Comparison of ENCODE assay signal across 7 cellular contexts in the genomic region with DNA sequence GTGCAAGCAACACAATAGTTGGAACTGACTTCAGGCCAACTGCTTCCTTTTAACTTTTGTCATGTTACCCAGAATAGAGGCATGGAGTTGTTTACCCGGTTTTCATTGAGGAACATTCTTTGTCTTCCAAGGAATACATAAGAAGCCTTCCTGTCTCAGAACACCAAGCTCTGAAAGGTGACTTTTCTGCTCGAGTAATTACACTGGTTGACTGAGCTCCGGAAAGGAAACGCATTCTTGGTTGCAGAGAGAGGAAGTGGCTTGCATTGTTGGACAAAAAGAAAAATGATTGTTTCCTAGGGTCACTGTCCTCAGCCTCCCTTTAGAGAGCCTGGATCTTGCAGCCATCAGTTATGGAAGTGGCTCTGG. TPM values are rescaled to one million over a fixed set of nuclear protein-coding genes. Genes with fewer than 3 reads are reported as not detected.
A peak's percentile ranks its signal among the peaks of the same experiment; 100 is the strongest.
DNase-seq lines count a peak whose midpoint lies in the region; ATAC-seq and TF ChIP-seq lines count a peak whose summit lies in the region.

No MANE protein-coding gene starts in this region.

- TF ChIP-seq CTCF in activated CD8-positive, alpha-beta T cell treated with anti-CD3 and anti-CD28 coated beads for 36 hours (IDR thresholded peaks at IDR 0.05), result no peak

- peaks cover 11% of the 10 kb centered on the region for H3K36me3 Mint-ChIP-seq in activated CD8-positive, alpha-beta T cell treated with anti-CD3 and anti-CD28 coated beads for 36 hours (ENCODE audit: low read depth)
- H3K36me3 Mint-ChIP-seq in immature natural killer cell, result no peaks in the 10 kb centered on the region

- intact Hi-C loops in activated CD8-positive, alpha-beta T cell treated with anti-CD3 and anti-CD28 coated beads for 36 hours (cut with micrococcal nuclease), result no loop called here

- H3K9ac ChIP-seq in HUES48 (ENCODE audit: low read depth, low read length) (no peak overlapping the region), subcutaneous abdominal adipose tissue (ENCODE audit: low read length in 5 of 5) (no peak overlapping the region)

- H3K9me3 ChIP-seq in HUES48 (ENCODE audit: control insufficient read depth, insufficient read depth, low read length) (no peaks in the 10 kb centered on the region), subcutaneous abdominal adipose tissue (ENCODE audit: control insufficient read depth in 5 of 5, low read length in 5 of 5) (no peaks in the 10 kb centered on the region)

- no peak overlapping the region for H3K4me3 Mint-ChIP-seq in activated CD8-positive, alpha-beta T cell treated with anti-CD3 and anti-CD28 coated beads for 36 hours
- peak overlapping the region in 4 of 5 donors; percentile 12 to 55 (median 39) for H3K4me3 Mint-ChIP-seq in immature natural killer cell

- no peaks in the 10 kb centered on the region for H3K9me3 Mint-ChIP-seq in activated CD8-positive, alpha-beta T cell treated with anti-CD3 and anti-CD28 coated beads for 36 hours
- no peaks in the 10 kb centered on the region for H3K9me3 Mint-ChIP-seq in immature natural killer cell

- peak overlapping the region; percentile 55 for H3K27ac Mint-ChIP-seq in activated CD8-positive, alpha-beta T cell treated with anti-CD3 and anti-CD28 coated beads for 36 hours
- H3K27ac Mint-ChIP-seq in immature natural killer cell, result peak overlapping the region in 5 of 6 donors; percentile 22 to 87 (median 75)

- H3K36me3 ChIP-seq in HUES48 (ENCODE audit: control insufficient read depth, insufficient read depth, low read length), result no peaks in the 10 kb centered on the region
- H3K36me3 ChIP-seq in subcutaneous abdominal adipose tissue (ENCODE audit: control insufficient read depth in 5 of 5, insufficient read depth in 5 of 5, low read length in 5 of 5), result no peaks in the 10 kb centered on the region

- H3K27ac ChIP-seq in HUES48 (ENCODE audit: low read depth, low read length) (peak overlapping the region; percentile 40), subcutaneous abdominal adipose tissue (ENCODE audit: low read depth, low read length) (peak overlapping the region; percentile 57)

- H3K4me3 ChIP-seq in HUES48 (ENCODE audit: low read depth, low read length) (no peak overlapping the region), subcutaneous abdominal adipose tissue (ENCODE audit: low read depth in 1 of 5, low read length in 5 of 5) (no peak overlapping the region)

- ATAC-seq in activated CD8-positive, alpha-beta T cell treated with anti-CD3 and anti-CD28 coated beads for 36 hours, result no peak
- ATAC-seq in HG03565 (IDR thresholded peaks at IDR 0.05; ENCODE audit: unreplicated experiment), result no peak

- no peaks in the 10 kb centered on the region for H3K27me3 Mint-ChIP-seq in activated CD8-positive, alpha-beta T cell treated with anti-CD3 and anti-CD28 coated beads for 36 hours
- H3K27me3 Mint-ChIP-seq in immature natural killer cell (ENCODE audit: low read depth in 3 of 3), result peaks cover 2 to 8% (median 3%) of the 10 kb centered on the region in 3 donors

- H3K4me1 ChIP-seq in HUES48 (ENCODE audit: control insufficient read depth, insufficient read depth, low read length) (peaks cover 31% of the 10 kb centered on the region), subcutaneous abdominal adipose tissue (ENCODE audit: control insufficient read depth in 5 of 5, insufficient read depth in 5 of 5, low read length in 5 of 5) (peaks cover 2 to 44% (median 16%) of the 10 kb centered on the region in 5 donors)

- H3K4me1 Mint-ChIP-seq in activated CD8-positive, alpha-beta T cell treated with anti-CD3 and anti-CD28 coated beads for 36 hours (ENCODE audit: low read depth), result peaks cover 43% of the 10 kb centered on the region
- H3K4me1 Mint-ChIP-seq in immature natural killer cell, result peaks cover 20 to 23% of the 10 kb centered on the region in 2 donors

- no peak for DNase-seq in activated CD8-positive, alpha-beta T cell treated with anti-CD3 and anti-CD28 coated beads for 36 hours
- DNase-seq in immature natural killer cell, result no peak
- DNase-seq in NCI-H146 treated with DMSO at 0.1 percent for 48 hours (lab: John Stamatoyannopoulos, UW; ENCODE audit: unreplicated experiment), result no peak
- DNase-seq in activated CD4-positive, CD25-positive, alpha-beta regulatory T cell treated with anti-CD3 and anti-CD28 coated beads, Interleukin-2, amount 50 U/mL, for 72 hours, result no peak

- CTCF ChIA-PET in activated CD8-positive, alpha-beta T cell treated with anti-CD3 and anti-CD28 coated beads for 36 hours (lab: Charles Lee), result interaction anchor here (1.2 kb wide), 1 partner anchor 11 kb away, joined by 3 read pairs; no protein-coding TSS in a partner anchor

- POLR2A ChIA-PET in activated CD8-positive, alpha-beta T cell treated with anti-CD3 and anti-CD28 coated beads for 36 hours (lab: Charles Lee), result interaction anchor here (1.2 to 2.6 kb wide), 3 partner anchors 10 to 27 kb away, joined by 4 to 7 read pairs (median 5); no protein-coding TSS in a partner anchor

- no peaks in the 10 kb centered on the region for H3K27me3 ChIP-seq in HUES48 (ENCODE audit: control insufficient read depth, insufficient read depth, low read length)
- H3K27me3 ChIP-seq in subcutaneous abdominal adipose tissue (ENCODE audit: control insufficient read depth in 5 of 5, insufficient read depth in 4 of 5, low read length in 5 of 5), result no peaks in the 10 kb centered on the region

RNA-seq across cellular contexts. Expression of gene SEC14L1, which starts 30.8 kb away (rescaled TPM):
- 10 to 100 TPM; 79.7 to 91.6 TPM for total RNA-seq in activated CD8-positive, alpha-beta T cell treated with anti-CD3 and anti-CD28 coated beads for 36 hours
- polyA plus RNA-seq in immature natural killer cell, result 10 to 100 TPM; 14.8 to 25.6 (median 19.4) TPM
